ENCODE assay signal across 9 cellular contexts in the genomic region with DNA sequence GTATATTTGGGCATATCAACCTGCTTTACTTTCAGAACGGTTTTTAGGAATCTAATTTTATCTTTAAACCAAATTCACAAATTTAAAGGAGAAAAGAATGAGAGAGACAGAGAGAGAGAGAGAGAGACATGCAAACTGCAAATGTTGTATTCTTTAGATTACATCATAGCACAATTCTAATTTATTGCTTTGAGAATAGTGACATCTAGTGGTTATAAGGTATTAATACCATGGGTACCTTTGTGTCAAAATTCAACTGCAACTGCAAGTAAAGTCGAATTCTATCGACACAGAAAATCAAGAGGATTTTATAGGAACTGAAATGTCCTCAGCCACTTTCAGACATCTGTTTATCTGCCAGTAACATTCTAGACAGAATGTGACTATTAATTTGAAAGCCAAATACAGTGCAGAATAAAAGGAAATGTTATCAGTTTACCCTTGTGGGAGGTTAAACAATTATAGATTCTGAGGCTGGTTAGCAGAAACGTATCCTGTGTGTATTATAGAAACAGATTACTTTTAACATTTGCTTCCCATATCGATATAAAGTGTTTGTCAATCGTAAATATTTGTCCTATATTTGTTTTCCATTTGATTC.
DNase-seq lines count a peak whose midpoint lies in the region; ATAC-seq and TF ChIP-seq lines count a peak whose summit lies in the region.
"Had no signal": no experiment of that assay in that cellular context is flagged by ENCODE, and none has a peak within 500 bp of the region (broad histone marks: within the 10 kb centered on the region; RNA-seq: fewer than 3 reads in every experiment).

No MANE protein-coding gene starts in this region.

- no peak overlapping the region for H2AFZ ChIP-seq in parathyroid adenoma

- no peak overlapping the region for H3K9ac ChIP-seq in parathyroid adenoma
- H3K9ac ChIP-seq: BLaER1 treated with 17β-estradiol and CSF1 and Interleukin-3, amounts not matched to agents 10 nM and 100 nM had no signal

- no peak for TF ChIP-seq EP300 in Ishikawa (IDR thresholded peaks at IDR 0.05; ENCODE audit: borderline replicate concordance)
- TF ChIP-seq EP300 in esophagus muscularis mucosa (IDR thresholded peaks at IDR 0.05): no peak

- H3K36me3 ChIP-seq in Peyer's patch (no peaks in the 10 kb centered on the region), esophagus muscularis mucosa (no peaks in the 10 kb centered on the region), parathyroid adenoma (ENCODE audit: control insufficient read depth, insufficient read depth, low read length) (no peaks in the 10 kb centered on the region)
- H3K36me3 ChIP-seq: BLaER1 treated with 17β-estradiol and CSF1 and Interleukin-3, amounts not matched to agents 10 nM and 100 nM had no signal

- intact Hi-C loops in esophagus muscularis mucosa (cut with DNase I): loop anchor here (5.0 kb wide), 1 partner anchor 1335 kb away; a partner anchor contains a TSS

- DNase-seq in NCI-H1436 (lab: John Stamatoyannopoulos, UW) (peak; percentile 69), NCI-H1436 treated with DMSO at 0.1 percent for 48 hours (lab: John Stamatoyannopoulos, UW) (no peak), Peyer's patch (no peak), esophagus muscularis mucosa (ENCODE audit: extremely low spot score) (no peak), NCI-H226 (no peak)

- TF ChIP-seq RAD21 in Ishikawa (IDR thresholded peaks at IDR 0.05; ENCODE audit: low read depth): peak; percentile 69

- TF ChIP-seq POLR2A in Peyer's patch (IDR thresholded peaks at IDR 0.05) (no peak), esophagus muscularis mucosa (IDR thresholded peaks at IDR 0.05; ENCODE audit: low read depth) (no peak)

- H3K4me1 ChIP-seq in Peyer's patch (no peaks in the 10 kb centered on the region), esophagus muscularis mucosa (no peaks in the 10 kb centered on the region), parathyroid adenoma (no peaks in the 10 kb centered on the region)

- WGBS in esophagus muscularis mucosa: 7% methylated on average over 6 of the region's 6 CpGs

- no peaks in the 10 kb centered on the region for H3K79me2 ChIP-seq in parathyroid adenoma

- peak; percentile 85 for ATAC-seq in GM21786 (IDR thresholded peaks at IDR 0.05; ENCODE audit: unreplicated experiment)

- H3K9me3 ChIP-seq in Peyer's patch (no peaks in the 10 kb centered on the region), esophagus muscularis mucosa (no peaks in the 10 kb centered on the region), parathyroid adenoma (ENCODE audit: control insufficient read depth, low read length) (no peaks in the 10 kb centered on the region)

- H3K27me3 ChIP-seq in Peyer's patch: no peaks in the 10 kb centered on the region
- H3K27me3 ChIP-seq in esophagus muscularis mucosa: peaks cover 0 to 8% (median 0%) of the 10 kb centered on the region in 4 donors
- no peaks in the 10 kb centered on the region for H3K27me3 ChIP-seq in parathyroid adenoma (ENCODE audit: control insufficient read depth, insufficient read depth, low read length)
- H3K27me3 ChIP-seq: BLaER1 treated with 17β-estradiol and CSF1 and Interleukin-3, amounts not matched to agents 10 nM and 100 nM had no signal

- H3K4me3 ChIP-seq in Peyer's patch: no peak overlapping the region
- H3K4me3 ChIP-seq in esophagus muscularis mucosa: no peak overlapping the region
- no peak overlapping the region for H3K4me3 ChIP-seq in parathyroid adenoma (ENCODE audit: low read depth, low read length)
- H3K4me3 ChIP-seq: BLaER1 treated with 17β-estradiol and CSF1 and Interleukin-3, amounts not matched to agents 10 nM and 100 nM had no signal

- H3K27ac ChIP-seq in Peyer's patch (no peak overlapping the region), esophagus muscularis mucosa (replicated peaks in 1 of 4) (no peak overlapping the region), parathyroid adenoma (no peak overlapping the region)
- H3K27ac ChIP-seq: BLaER1 treated with 17β-estradiol and CSF1 and Interleukin-3, amounts not matched to agents 10 nM and 100 nM had no signal

- H3K4me2 ChIP-seq in parathyroid adenoma (ENCODE audit: low read length): no peak overlapping the region
- H3K4me2 ChIP-seq: BLaER1 treated with 17β-estradiol and CSF1 and Interleukin-3, amounts not matched to agents 10 nM and 100 nM had no signal

- peak; percentile 28 to 58 (median 54) for TF ChIP-seq CTCF in Peyer's patch (IDR thresholded peaks at IDR 0.05)
- peak; percentile 45 to 61 (median 52) for TF ChIP-seq CTCF in esophagus muscularis mucosa (IDR thresholded peaks at IDR 0.05)
- TF ChIP-seq CTCF in parathyroid adenoma (IDR thresholded peaks at IDR 0.05): peak; percentile 52

TF ChIP-seq in Ishikawa, 13 proteins besides CTCF, POLR2A, EP300 and RAD21:
- TF ChIP-seq ZBTB7A (IDR thresholded peaks at IDR 0.05; ENCODE audit: low read depth) (no peak), CEBPB (IDR thresholded peaks at IDR 0.05) (peak; percentile 38; the same call in 1 of the 2 replicates), YY1 (IDR thresholded peaks at IDR 0.05; ENCODE audit: low read depth) (no peak)
- TF ChIP-seq, protein P1, sequence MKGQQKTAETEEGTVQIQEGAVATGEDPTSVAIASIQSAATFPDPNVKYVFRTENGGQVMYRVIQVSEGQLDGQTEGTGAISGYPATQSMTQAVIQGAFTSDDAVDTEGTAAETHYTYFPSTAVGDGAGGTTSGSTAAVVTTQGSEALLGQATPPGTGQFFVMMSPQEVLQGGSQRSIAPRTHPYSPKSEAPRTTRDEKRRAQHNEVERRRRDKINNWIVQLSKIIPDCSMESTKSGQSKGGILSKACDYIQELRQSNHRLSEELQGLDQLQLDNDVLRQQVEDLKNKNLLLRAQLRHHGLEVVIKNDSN (IDR thresholded peaks at IDR 0.05): no peak
- TF ChIP-seq, protein P2, sequence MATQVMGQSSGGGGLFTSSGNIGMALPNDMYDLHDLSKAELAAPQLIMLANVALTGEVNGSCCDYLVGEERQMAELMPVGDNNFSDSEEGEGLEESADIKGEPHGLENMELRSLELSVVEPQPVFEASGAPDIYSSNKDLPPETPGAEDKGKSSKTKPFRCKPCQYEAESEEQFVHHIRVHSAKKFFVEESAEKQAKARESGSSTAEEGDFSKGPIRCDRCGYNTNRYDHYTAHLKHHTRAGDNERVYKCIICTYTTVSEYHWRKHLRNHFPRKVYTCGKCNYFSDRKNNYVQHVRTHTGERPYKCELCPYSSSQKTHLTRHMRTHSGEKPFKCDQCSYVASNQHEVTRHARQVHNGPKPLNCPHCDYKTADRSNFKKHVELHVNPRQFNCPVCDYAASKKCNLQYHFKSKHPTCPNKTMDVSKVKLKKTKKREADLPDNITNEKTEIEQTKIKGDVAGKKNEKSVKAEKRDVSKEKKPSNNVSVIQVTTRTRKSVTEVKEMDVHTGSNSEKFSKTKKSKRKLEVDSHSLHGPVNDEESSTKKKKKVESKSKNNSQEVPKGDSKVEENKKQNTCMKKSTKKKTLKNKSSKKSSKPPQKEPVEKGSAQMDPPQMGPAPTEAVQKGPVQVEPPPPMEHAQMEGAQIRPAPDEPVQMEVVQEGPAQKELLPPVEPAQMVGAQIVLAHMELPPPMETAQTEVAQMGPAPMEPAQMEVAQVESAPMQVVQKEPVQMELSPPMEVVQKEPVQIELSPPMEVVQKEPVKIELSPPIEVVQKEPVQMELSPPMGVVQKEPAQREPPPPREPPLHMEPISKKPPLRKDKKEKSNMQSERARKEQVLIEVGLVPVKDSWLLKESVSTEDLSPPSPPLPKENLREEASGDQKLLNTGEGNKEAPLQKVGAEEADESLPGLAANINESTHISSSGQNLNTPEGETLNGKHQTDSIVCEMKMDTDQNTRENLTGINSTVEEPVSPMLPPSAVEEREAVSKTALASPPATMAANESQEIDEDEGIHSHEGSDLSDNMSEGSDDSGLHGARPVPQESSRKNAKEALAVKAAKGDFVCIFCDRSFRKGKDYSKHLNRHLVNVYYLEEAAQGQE (IDR thresholded peaks at IDR 0.05; ENCODE audit: low read depth): no peak
